In genomic region chr2:132252894-132253264, GRCh38 we compare ENCODE assay signal across 25 cellular contexts.
"Had no signal": no experiment of that assay in that cellular context is flagged by ENCODE, and none has a peak within 500 bp of the region (broad histone marks: within the 10 kb centered on the region; RNA-seq: fewer than 3 reads in every experiment).

No MANE protein-coding gene starts in this region.

- H3K36me3 ChIP-seq: adrenal gland, breast epithelium, Peyer's patch, SJCRH30 had no signal

- H3K4me3 ChIP-seq: adrenal gland, breast epithelium, Peyer's patch, SJCRH30 had no signal

- H3K27ac ChIP-seq: adrenal gland, breast epithelium, Peyer's patch, RWPE1, SJCRH30, VCaP had no signal

- H3K9me3 ChIP-seq: Peyer's patch, SJCRH30, SK-N-SH had no signal

- H3K27me3 ChIP-seq: Peyer's patch, SJCRH30 had no signal

- H3K4me1 ChIP-seq: adrenal gland, breast epithelium, Peyer's patch, SJCRH30 had no signal

- H3K4me2 ChIP-seq: SK-N-SH had no signal

- DNase-seq: activated CD4-positive, alpha-beta T cell treated with anti-CD3 and anti-CD28 coated beads for 36 hours; activated CD4-positive, CD25-positive, alpha-beta regulatory T cell; activated CD8-positive, alpha-beta memory T cell treated with anti-CD3 and anti-CD28 coated beads, Interleukin-2, amount 50 U/mL, for 48 hours; activated CD8-positive, alpha-beta T cell treated with anti-CD3 and anti-CD28 coated beads, Interleukin-2, amount 10 ng/mL, durations not matched to agents 7 days and 5 days; activated naive CD4-positive, alpha-beta T cell treated with anti-CD3 and anti-CD28 coated beads, Interleukin-2, amount 50 U/mL, for 16 hours; activated naive CD8-positive, alpha-beta T cell treated with anti-CD3 and anti-CD28 coated beads, Interleukin-2, amount 10 ng/mL, durations not matched to agents 7 days and 5 days; activated T-cell treated with anti-CD3 and anti-CD28 coated beads, Interleukin-2, amount 50 U/mL, for 1 hour; adrenal gland; anterior cingulate cortex; central memory CD4-positive, alpha-beta T cell; NCI-H1092; NCI-H1417; NCI-H1694; NCI-H2029; NCI-H2107; NCI-H446; NCI-H524; Peyer's patch; Right ventricle myocardium superior; SJCRH30; SK-N-SH; T-helper 1 cell had no signal

- H3K9ac ChIP-seq: SK-N-SH had no signal

- ATAC-seq: activated CD4-positive, alpha-beta T cell treated with anti-CD3 and anti-CD28 coated beads for 36 hours; activated CD8-positive, alpha-beta T cell treated with anti-CD3 and anti-CD28 coated beads, Interleukin-2, amount 10 ng/mL, durations not matched to agents 7 days and 5 days had no signal
